In the genomic region with DNA sequence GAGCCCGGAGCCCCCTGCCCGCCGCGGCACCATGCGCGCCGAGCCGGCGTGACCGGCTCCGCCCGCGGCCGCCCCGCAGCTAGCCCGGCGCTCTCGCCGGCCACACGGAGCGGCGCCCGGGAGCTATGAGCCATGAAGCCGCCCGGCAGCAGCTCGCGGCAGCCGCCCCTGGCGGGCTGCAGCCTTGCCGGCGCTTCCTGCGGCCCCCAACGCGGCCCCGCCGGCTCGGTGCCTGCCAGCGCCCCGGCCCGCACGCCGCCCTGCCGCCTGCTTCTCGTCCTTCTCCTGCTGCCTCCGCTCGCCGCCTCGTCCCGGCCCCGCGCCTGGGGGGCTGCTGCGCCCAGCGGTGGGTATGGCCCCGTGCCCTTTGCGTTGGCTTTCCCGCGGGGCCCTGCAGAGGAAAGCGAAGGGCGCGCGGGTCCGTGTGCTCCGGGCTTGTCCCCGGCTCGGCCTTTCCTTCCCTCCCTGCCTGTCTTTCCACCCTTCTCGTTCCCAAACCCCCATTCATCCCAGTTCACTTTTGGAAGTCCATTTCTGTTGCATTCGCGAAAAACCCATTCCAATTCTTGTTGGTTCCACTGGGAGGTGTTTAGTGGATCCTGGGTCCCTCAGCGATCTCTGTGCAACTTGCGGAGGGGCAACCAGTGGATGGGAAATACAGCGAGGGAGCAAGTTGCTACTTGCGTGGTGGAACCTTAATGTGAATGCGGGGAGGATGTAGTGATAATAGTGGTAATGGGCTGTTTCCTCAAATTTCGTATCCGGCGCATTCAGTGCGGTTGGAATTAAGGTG, we compare ENCODE assay signal across 8 cellular contexts. TPM values are rescaled to one million over a fixed set of nuclear protein-coding genes. Genes with fewer than 3 reads are reported as not detected.
DNase-seq lines count a peak whose midpoint lies in the region; ATAC-seq and TF ChIP-seq lines count a peak whose summit lies in the region.

No MANE protein-coding gene starts in this region.

- intact Hi-C loops in heart right ventricle (cut with DNase I): loop anchor here in 5 of 10 donors (5.0 to 10.0 kb wide), 4 partner anchors 52 to 282 kb away; no protein-coding TSS in a partner anchor
- intact Hi-C loops in posterior cingulate gyrus (cut with DNase I): loop anchor here (2.0 to 10.0 kb wide), 2 partner anchors 279 to 359 kb away; partner anchors contain the start of gene INO80D

- TF ChIP-seq CTCF in LNCAP (IDR thresholded peaks at IDR 0.05) (peak; percentile 15; the same call in 1 of the 2 replicates), heart right ventricle (IDR thresholded peaks at IDR 0.05) (no peak)

- no peaks in the 10 kb centered on the region for H3K9me3 ChIP-seq in heart right ventricle

- peaks cover 3 to 46% (median 20%) of the 10 kb centered on the region in 9 donors for H3K4me1 ChIP-seq in heart right ventricle

- 2% methylated on average over 70 to 77 of the region's 77 CpGs for WGBS in heart right ventricle, 2 donors

- peak; percentile 56 for ATAC-seq in GM21367 (IDR thresholded peaks at IDR 0.05; ENCODE audit: unreplicated experiment)
- ATAC-seq in activated naive CD4-positive, alpha-beta T cell treated with anti-CD3 and anti-CD28 coated beads, Interleukin-2, amount 50 U/mL, for 72 hours: peak; percentile 56 to 72
- peak; percentile 24 to 68 (median 45) for ATAC-seq in heart right ventricle

- H3K36me3 Mint-ChIP-seq in activated naive CD4-positive, alpha-beta T cell treated with anti-CD3 and anti-CD28 coated beads, Interleukin-2, amount 50 U/mL, for 72 hours: peaks cover 0 to 5% of the 10 kb centered on the region in 2 donors

- no peaks in the 10 kb centered on the region for H3K9me3 Mint-ChIP-seq in activated naive CD4-positive, alpha-beta T cell treated with anti-CD3 and anti-CD28 coated beads, Interleukin-2, amount 50 U/mL, for 72 hours

- no peaks in the 10 kb centered on the region for H3K36me3 ChIP-seq in heart right ventricle

- DNase-seq in ELR (ENCODE audit: low read depth): peak; percentile 50
- peak in 1 of 2 donors; percentile 21 for DNase-seq in activated naive CD4-positive, alpha-beta T cell treated with anti-CD3 and anti-CD28 coated beads, Interleukin-2, amount 50 U/mL, for 72 hours (ENCODE audit: low spot score in 2 of 2)
- DNase-seq in heart right ventricle: peak; percentile 7 to 29
- peak in 8 of 10 donors; percentile 12 to 86 (median 44) for DNase-seq in posterior cingulate gyrus
- no peak for DNase-seq in GOT3 (lab: John Stamatoyannopoulos, UW)
- no peak for DNase-seq in hippocampal formation (lab: John Stamatoyannopoulos, UW)

- no peak overlapping the region for H3K27ac Mint-ChIP-seq in activated naive CD4-positive, alpha-beta T cell treated with anti-CD3 and anti-CD28 coated beads, Interleukin-2, amount 50 U/mL, for 72 hours

- H3K27me3 ChIP-seq in heart right ventricle: peaks cover 0 to 73% (median 24%) of the 10 kb centered on the region in 7 donors

- peak overlapping the region; percentile 53 to 91 (median 77) for H3K27ac ChIP-seq in heart right ventricle

- peak overlapping the region; percentile 33 to 75 (median 66) for H3K4me3 ChIP-seq in heart right ventricle

RNA-seq across cellular contexts. Expression of gene ADAM23, which starts 0.6 kb away (rescaled TPM):
- total RNA-seq in activated naive CD4-positive, alpha-beta T cell treated with anti-CD3 and anti-CD28 coated beads, Interleukin-2, amount 50 U/mL, for 72 hours: under 1 TPM; 0.06 to 0.07 TPM
- total RNA-seq in heart right ventricle: 100 to 1,000 TPM in 1 of 10 donors, 10 to 100 TPM in 9; 51.0 to 101 (median 72.4) TPM
- 10 to 100 TPM; 11.9 to 27.4 TPM for polyA plus RNA-seq in heart right ventricle

Comparison
In these comparisons a context has a peak if more than half of its experiments do, and no peak if none do; other contexts are left out.
1. DNase-seq: peak in ELR (single experiment), heart right ventricle (2 of 2) and posterior cingulate gyrus (8 of 10); none in GOT3 (single experiment) and hippocampal formation (0 of 2).
2. RNA of gene ADAM23, which starts 0.6 kb away (total RNA-seq): 51.0 to 101 TPM in heart right ventricle; 0.06 to 0.07 TPM in activated naive CD4-positive, alpha-beta T cell treated with anti-CD3 and anti-CD28 coated beads, Interleukin-2, amount 50 U/mL, for 72 hours; every median in the first group is over 10 times any median in the second.
3. Peak in every context shown above with its lines, with median percentiles within 50 percentile points of each other: ATAC-seq.